29 cellular contexts compared by ENCODE assay signal in the genomic region with DNA sequence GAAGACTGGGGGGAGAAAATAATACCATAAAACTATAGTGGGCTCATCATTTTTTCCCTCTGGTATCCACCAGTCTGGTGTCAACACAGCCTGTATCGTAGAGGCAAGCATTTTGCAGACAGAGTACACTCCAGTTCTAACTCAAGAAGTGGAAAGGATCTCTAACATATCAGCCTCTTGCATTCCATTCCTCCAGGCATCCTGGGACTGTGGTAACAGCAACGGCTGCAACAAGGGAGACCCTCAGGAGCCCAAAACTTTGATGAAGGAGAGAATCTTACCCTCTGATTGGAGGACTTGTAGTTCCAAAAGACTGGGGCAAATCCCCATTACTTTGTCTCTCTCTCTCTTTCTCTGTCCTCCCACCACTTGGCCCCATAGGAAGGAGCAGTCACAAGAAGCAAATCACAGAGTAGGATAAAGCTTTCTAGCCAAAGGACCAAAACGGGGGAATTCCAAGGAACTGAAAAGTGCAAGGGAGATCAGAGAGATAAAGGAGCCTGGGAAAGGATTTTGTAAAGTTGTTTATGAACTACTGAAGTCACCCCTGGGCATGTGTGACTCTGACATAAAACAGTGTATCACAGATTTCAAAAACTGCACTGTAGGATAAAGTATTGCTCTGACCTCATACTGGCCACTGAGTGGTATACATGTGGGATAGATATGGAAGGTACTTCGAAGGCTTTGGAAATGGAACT. TPM values are rescaled to one million over a fixed set of nuclear protein-coding genes. Genes with fewer than 3 reads are reported as not detected.
DNase-seq lines count a peak whose midpoint lies in the region; TF ChIP-seq lines count a peak whose summit lies in the region.
"Had no signal": no experiment of that assay in that cellular context is flagged by ENCODE, and none has a peak within 500 bp of the region (broad histone marks: within the 10 kb centered on the region; RNA-seq: fewer than 3 reads in every experiment).

No MANE protein-coding gene starts in this region.

- DNase-seq in EH (ENCODE audit: low read depth) (peak; percentile 32), RPMI7951 (ENCODE audit: low read depth) (peak; percentile 48), hepatocyte (ENCODE audit: low spot score) (no peak), progenitor cell of endocrine pancreas (ENCODE audit: low spot score, unreplicated experiment) (no peak), COLO829 (ENCODE audit: low spot score) (no peak), NCI-H128 (lab: John Stamatoyannopoulos, UW; ENCODE audit: unreplicated experiment) (no peak)
- DNase-seq in activated CD4-positive, alpha-beta T cell treated with anti-CD3 and anti-CD28 coated beads for 4 hours = no peak
- DNase-seq in activated T-cell treated with anti-CD3 and anti-CD28 coated beads, Interleukin-2, amount 50 U/mL, for 24 hours = no peak
- DNase-seq: activated CD4-positive, alpha-beta T cell treated with anti-CD3 and anti-CD28 coated beads, Interleukin-2, amount 10 ng/mL, durations not matched to agents 24 days and 14 days; activated effector memory CD4-positive, alpha-beta T cell treated with Interleukin-2 at 50 U/mL for 16 hours; central memory CD4-positive, alpha-beta T cell; DMS79; foreskin keratinocyte; GOT3; heart right ventricle; NCI-H1048; NCI-H187 treated with DMSO at 0.1 percent for 48 hours; NCI-H2171; posterior cingulate gyrus; stimulated activated CD4-positive, alpha-beta T cell treated with anti-CD3 and anti-CD28 coated beads, Interleukin-4, amount 100 ng/mL, for 4 hours; upper lobe of left lung; WERI-Rb-1 had no signal

- no peaks in the 10 kb centered on the region for H3K27me3 ChIP-seq in hepatocyte
- H3K27me3 ChIP-seq: esophagus muscularis mucosa, heart right ventricle, SJSA1, upper lobe of left lung had no signal

- peak overlapping the region; percentile 18 for H2AFZ ChIP-seq in hepatocyte

- H3K27ac Mint-ChIP-seq in progenitor cell of endocrine pancreas = peak overlapping the region; percentile 54
- no peak overlapping the region for H3K27ac Mint-ChIP-seq in activated T-cell treated with anti-CD3 and anti-CD28 coated beads, Interleukin-2, amount 50 U/mL, for 24 hours
- H3K27ac Mint-ChIP-seq: activated CD4-positive, alpha-beta T cell treated with anti-CD3 and anti-CD28 coated beads, Interleukin-2, amount 10 ng/mL, durations not matched to agents 24 days and 14 days; activated naive CD8-positive, alpha-beta T cell; CD14-positive monocyte had no signal

- H3K27ac ChIP-seq in hepatocyte = no peak overlapping the region
- H3K27ac ChIP-seq: esophagus muscularis mucosa, foreskin keratinocyte, RWPE1, SJSA1, upper lobe of left lung, WERI-Rb-1 had no signal

- H3K27me3 Mint-ChIP-seq in progenitor cell of endocrine pancreas = no peaks in the 10 kb centered on the region
- H3K27me3 Mint-ChIP-seq in activated T-cell treated with anti-CD3 and anti-CD28 coated beads, Interleukin-2, amount 50 U/mL, for 24 hours = peaks cover 47% of the 10 kb centered on the region

- peak overlapping the region; percentile 8 for H3K4me2 ChIP-seq in hepatocyte

- H3K36me3 Mint-ChIP-seq in progenitor cell of endocrine pancreas (ENCODE audit: insufficient read depth) = peaks cover 24% of the 10 kb centered on the region
- no peaks in the 10 kb centered on the region for H3K36me3 Mint-ChIP-seq in activated T-cell treated with anti-CD3 and anti-CD28 coated beads, Interleukin-2, amount 50 U/mL, for 24 hours (ENCODE audit: low read depth)
- H3K36me3 Mint-ChIP-seq: activated naive CD8-positive, alpha-beta T cell; CD14-positive monocyte had no signal

- H3K79me2 ChIP-seq in hepatocyte = no peaks in the 10 kb centered on the region

- no peaks in the 10 kb centered on the region for H3K9me2 ChIP-seq in hepatocyte (replicated peaks; ENCODE audit: insufficient read depth)

- H4K20me1 ChIP-seq in hepatocyte (ENCODE audit: insufficient read depth, poor library complexity, severe bottlenecking) = no peaks in the 10 kb centered on the region

- no peaks in the 10 kb centered on the region for H3K9me3 ChIP-seq in hepatocyte (ENCODE audit: low read depth)
- H3K9me3 ChIP-seq: esophagus muscularis mucosa, SJSA1, upper lobe of left lung had no signal

- no peaks in the 10 kb centered on the region for H3K36me3 ChIP-seq in hepatocyte (replicated peaks; ENCODE audit: insufficient read depth, low read depth)
- H3K36me3 ChIP-seq: esophagus muscularis mucosa, heart right ventricle, SJSA1, upper lobe of left lung, WERI-Rb-1 had no signal

- H3K9me3 Mint-ChIP-seq in progenitor cell of endocrine pancreas (ENCODE audit: low read depth) = peaks cover 6% of the 10 kb centered on the region
- H3K9me3 Mint-ChIP-seq in activated T-cell treated with anti-CD3 and anti-CD28 coated beads, Interleukin-2, amount 50 U/mL, for 24 hours = peaks cover 2% of the 10 kb centered on the region
- H3K9me3 Mint-ChIP-seq: activated CD4-positive, alpha-beta T cell treated with anti-CD3 and anti-CD28 coated beads, Interleukin-2, amount 10 ng/mL, durations not matched to agents 24 days and 14 days had no signal

- no peak overlapping the region for H3K4me3 ChIP-seq in hepatocyte
- H3K4me3 ChIP-seq: esophagus muscularis mucosa, heart right ventricle, SJSA1, upper lobe of left lung had no signal

- TF ChIP-seq CTCF in hepatocyte (IDR thresholded peaks at IDR 0.05; ENCODE audit: poor library complexity) (no peak), progenitor cell of endocrine pancreas (IDR thresholded peaks at IDR 0.05; ENCODE audit: unreplicated experiment) (no peak)

- WGBS in hepatocyte (ENCODE audit: low lambda C conversion rate, missing lambda C conversion rate) = 40% methylated on average over 4 of the region's 4 CpGs

- H3K4me1 ChIP-seq in hepatocyte (ENCODE audit: insufficient read depth) = no peaks in the 10 kb centered on the region
- H3K4me1 ChIP-seq: foreskin keratinocyte, SJSA1, upper lobe of left lung had no signal

- peaks cover 7% of the 10 kb centered on the region for H3K4me1 Mint-ChIP-seq in progenitor cell of endocrine pancreas (ENCODE audit: low read depth)
- H3K4me1 Mint-ChIP-seq in activated T-cell treated with anti-CD3 and anti-CD28 coated beads, Interleukin-2, amount 50 U/mL, for 24 hours (ENCODE audit: low read depth) = no peaks in the 10 kb centered on the region
- H3K4me1 Mint-ChIP-seq: activated CD4-positive, alpha-beta T cell treated with anti-CD3 and anti-CD28 coated beads, Interleukin-2, amount 10 ng/mL, durations not matched to agents 24 days and 14 days; CD14-positive monocyte had no signal

- H3K4me3 Mint-ChIP-seq in progenitor cell of endocrine pancreas (ENCODE audit: low read depth) = no peak overlapping the region
- H3K4me3 Mint-ChIP-seq in activated T-cell treated with anti-CD3 and anti-CD28 coated beads, Interleukin-2, amount 50 U/mL, for 24 hours = no peak overlapping the region
- H3K4me3 Mint-ChIP-seq: activated CD4-positive, alpha-beta T cell treated with anti-CD3 and anti-CD28 coated beads, Interleukin-2, amount 10 ng/mL, durations not matched to agents 24 days and 14 days; activated naive CD8-positive, alpha-beta T cell; CD14-positive monocyte had no signal

RNA-seq across cellular contexts. Expression of gene FRZB, which starts 11.9 kb away (rescaled TPM):
- 0.98 and 1.6 TPM in 2 replicates for total RNA-seq in RPMI7951 (2014; rRNA removed; shearing (Covaris generic))
- total RNA-seq in hepatocyte = 72.9 and 118 TPM in 2 replicates
- 375 and 534 TPM in 2 replicates for polyA plus RNA-seq in hepatocyte
- 38.2 and 45.5 TPM in 2 replicates for total RNA-seq in progenitor cell of endocrine pancreas
- total RNA-seq: activated CD4-positive, alpha-beta T cell treated with anti-CD3 and anti-CD28 coated beads, Interleukin-2, amount 10 ng/mL, durations not matched to agents 24 days and 14 days; activated CD8-positive, alpha-beta memory T cell treated with anti-CD3 and anti-CD28 coated beads for 36 hours; foreskin keratinocyte; NCI-H460 had no signal
- polyA plus RNA-seq: CD14-positive monocyte, foreskin keratinocyte had no signal

Comparison
In these comparisons a context has a peak if more than half of its experiments do, and no peak if none do; other contexts are left out.
1. DNase-seq: peak in EH (single experiment) and RPMI7951 (single experiment); none in hepatocyte (single experiment), progenitor cell of endocrine pancreas (single experiment), COLO829 (single experiment), activated CD4-positive, alpha-beta T cell treated with anti-CD3 and anti-CD28 coated beads for 4 hours (0 of 2), activated T-cell treated with anti-CD3 and anti-CD28 coated beads, Interleukin-2, amount 50 U/mL, for 24 hours (single experiment) and NCI-H128 (single experiment).
2. RNA of gene FRZB, which starts 11.9 kb away (total RNA-seq): 72.9 to 118 TPM in hepatocyte and 38.2 to 45.5 TPM in progenitor cell of endocrine pancreas; 0.98 to 1.6 TPM in RPMI7951; every median in the first group is over 10 times any median in the second.